In the genomic region with DNA sequence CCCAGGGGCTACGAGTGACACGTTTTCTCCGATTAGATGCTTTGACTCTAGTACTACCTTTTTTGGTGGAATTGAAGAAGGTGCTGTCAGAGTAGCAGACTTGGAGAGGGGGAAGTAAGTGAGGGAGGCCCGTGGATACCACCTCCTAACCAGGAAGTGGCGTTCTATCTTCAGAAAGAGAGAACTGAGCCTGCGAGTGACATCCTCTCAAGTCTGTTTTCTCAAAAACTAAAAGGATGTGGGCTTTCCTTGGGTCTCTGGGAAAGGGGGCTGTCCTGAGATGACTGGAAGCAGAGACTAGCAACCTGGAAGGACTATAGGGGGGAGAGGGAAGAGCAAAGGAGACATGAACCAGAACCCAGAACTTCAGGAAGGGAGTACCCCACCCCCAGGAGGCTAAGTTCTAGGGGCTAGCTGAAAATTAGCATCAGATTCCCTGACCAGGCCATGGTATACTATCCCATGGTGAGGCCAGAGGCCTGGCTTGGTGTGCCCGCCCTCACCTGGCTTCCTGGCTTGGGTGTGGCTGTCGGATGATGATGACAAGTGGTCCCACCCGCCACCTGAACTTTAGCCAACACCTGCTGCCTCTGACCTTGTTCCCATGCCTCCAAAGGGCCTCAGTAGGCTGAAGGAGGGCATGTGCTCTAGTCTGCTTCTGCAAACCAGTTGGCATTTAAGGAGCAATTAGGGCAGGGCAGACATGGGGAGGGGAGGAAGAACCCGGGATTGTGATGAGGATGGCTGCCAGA, we compare ENCODE assay signal across 11 cellular contexts. TPM values are rescaled to one million over a fixed set of nuclear protein-coding genes. Genes with fewer than 3 reads are reported as not detected.
DNase-seq lines count a peak whose midpoint lies in the region; ATAC-seq lines count a peak whose summit lies in the region.
"Had no signal": no experiment of that assay in that cellular context is flagged by ENCODE, and none has a peak within 500 bp of the region (broad histone marks: within the 10 kb centered on the region; RNA-seq: fewer than 3 reads in every experiment).

No MANE protein-coding gene starts in this region.

- intact Hi-C loops in right cardiac atrium (cut with DNase I), result no loop called here
- intact Hi-C loops in Right ventricle myocardium superior (cut with DNase I), result no loop called here
- intact Hi-C loops in activated T-helper 2 cell treated with anti-CD3 and anti-CD28 coated beads, Interferon-gamma antibody, Interleukin-2, Interleukin-4, amounts not matched to agents 10 μg/mL and 5 μg/mL and 100 μg/mL, durations not matched to agents 14 hours and 24 hours and 36 hours (cut with micrococcal nuclease), result loop anchor here (2.0 kb wide), 1 partner anchor 349 kb away; no protein-coding TSS in a partner anchor

- peaks cover 40% of the 10 kb centered on the region for H3K4me1 ChIP-seq in right cardiac atrium (ENCODE audit: control insufficient read depth, insufficient read depth, low read length)
- H3K4me1 ChIP-seq in muscle layer of duodenum (ENCODE audit: control insufficient read depth in 1 of 2, insufficient read depth in 2 of 2, low read length in 2 of 2), result peaks cover 39 to 76% of the 10 kb centered on the region in 2 donors

- no peak for ATAC-seq in right cardiac atrium
- ATAC-seq in Right ventricle myocardium superior (ENCODE audit: poor library complexity), result no peak
- no peak for ATAC-seq in GM18519 (IDR thresholded peaks at IDR 0.05; ENCODE audit: low FRiP score, unreplicated experiment)

- H3K27ac Mint-ChIP-seq in activated T-helper 2 cell treated with anti-CD3 and anti-CD28 coated beads, Interferon-gamma antibody, Interleukin-2, Interleukin-4, amounts not matched to agents 10 μg/mL and 5 μg/mL and 100 μg/mL, durations not matched to agents 14 hours and 24 hours and 36 hours, result peak overlapping the region; percentile 94
- H3K27ac Mint-ChIP-seq: dendritic cell treated with granulocyte-macrophage colony-stimulating factor and Interleukin-4, amounts not matched to agents 40 ng/mL and 50 ng/mL, for 4 days had no signal

- H3K4me3 Mint-ChIP-seq in activated T-helper 2 cell treated with anti-CD3 and anti-CD28 coated beads, Interferon-gamma antibody, Interleukin-2, Interleukin-4, amounts not matched to agents 10 μg/mL and 5 μg/mL and 100 μg/mL, durations not matched to agents 14 hours and 24 hours and 36 hours (ENCODE audit: low read depth), result peak overlapping the region; percentile 41
- H3K4me3 Mint-ChIP-seq: dendritic cell treated with granulocyte-macrophage colony-stimulating factor and Interleukin-4, amounts not matched to agents 40 ng/mL and 50 ng/mL, for 4 days had no signal

- no peaks in the 10 kb centered on the region for H3K9me3 ChIP-seq in right cardiac atrium (ENCODE audit: control insufficient read depth, low read length)
- no peaks in the 10 kb centered on the region for H3K9me3 ChIP-seq in muscle layer of duodenum (ENCODE audit: control insufficient read depth in 1 of 2, low read length in 2 of 2)

- 77% methylated on average over 10 of the region's 10 CpGs for WGBS in right cardiac atrium

- no peaks in the 10 kb centered on the region for H3K27me3 Mint-ChIP-seq in activated T-helper 2 cell treated with anti-CD3 and anti-CD28 coated beads, Interferon-gamma antibody, Interleukin-2, Interleukin-4, amounts not matched to agents 10 μg/mL and 5 μg/mL and 100 μg/mL, durations not matched to agents 14 hours and 24 hours and 36 hours (ENCODE audit: low read depth)
- H3K27me3 Mint-ChIP-seq: dendritic cell treated with granulocyte-macrophage colony-stimulating factor and Interleukin-4, amounts not matched to agents 40 ng/mL and 50 ng/mL, for 4 days had no signal

- no peaks in the 10 kb centered on the region for H3K27me3 ChIP-seq in right cardiac atrium (ENCODE audit: control insufficient read depth, insufficient read depth)
- no peaks in the 10 kb centered on the region for H3K27me3 ChIP-seq in muscle layer of duodenum (ENCODE audit: low read depth, low read length)

- H3K4me3 ChIP-seq in right cardiac atrium (ENCODE audit: low read length) (no peak overlapping the region), muscle layer of duodenum (ENCODE audit: low read depth in 1 of 2, low read length in 2 of 2) (no peak overlapping the region)

- H3K27ac ChIP-seq in right cardiac atrium (ENCODE audit: low read length) (peak overlapping the region; percentile 21), muscle layer of duodenum (ENCODE audit: low read length) (peak overlapping the region; percentile 69)
- H3K27ac ChIP-seq: WERI-Rb-1 had no signal

- peaks cover 52% of the 10 kb centered on the region for H3K4me1 Mint-ChIP-seq in activated T-helper 2 cell treated with anti-CD3 and anti-CD28 coated beads, Interferon-gamma antibody, Interleukin-2, Interleukin-4, amounts not matched to agents 10 μg/mL and 5 μg/mL and 100 μg/mL, durations not matched to agents 14 hours and 24 hours and 36 hours (ENCODE audit: low read depth)

- no peak for DNase-seq in right cardiac atrium
- DNase-seq in Right ventricle myocardium superior, result no peak
- DNase-seq in activated T-helper 2 cell treated with anti-CD3 and anti-CD28 coated beads, Interferon-gamma antibody, Interleukin-2, Interleukin-4, amounts not matched to agents 10 μg/mL and 5 μg/mL and 100 μg/mL, durations not matched to agents 14 hours and 24 hours and 36 hours (ENCODE audit: low spot score), result no peak
- DNase-seq in DMS79 treated with DMSO at 0.1 percent for 48 hours (lab: John Stamatoyannopoulos, UW), result no peak
- no peak for DNase-seq in NCI-H446 treated with DMSO at 0.1 percent for 48 hours (lab: John Stamatoyannopoulos, UW)
- DNase-seq in activated CD8-positive, alpha-beta memory T cell treated with anti-CD3 and anti-CD28 coated beads for 24 hours, result no peak
- DNase-seq: islet precursor cell, WERI-Rb-1 had no signal

- H3K36me3 ChIP-seq in muscle layer of duodenum (ENCODE audit: control insufficient read depth in 1 of 2, insufficient read depth in 2 of 2, low read length in 2 of 2), result peaks cover 2 to 10% of the 10 kb centered on the region in 2 donors
- H3K36me3 ChIP-seq: WERI-Rb-1 had no signal

- H3K9me3 Mint-ChIP-seq in activated T-helper 2 cell treated with anti-CD3 and anti-CD28 coated beads, Interferon-gamma antibody, Interleukin-2, Interleukin-4, amounts not matched to agents 10 μg/mL and 5 μg/mL and 100 μg/mL, durations not matched to agents 14 hours and 24 hours and 36 hours, result no peaks in the 10 kb centered on the region
- H3K9me3 Mint-ChIP-seq: dendritic cell treated with granulocyte-macrophage colony-stimulating factor and Interleukin-4, amounts not matched to agents 40 ng/mL and 50 ng/mL, for 4 days had no signal

- H3K36me3 Mint-ChIP-seq in activated T-helper 2 cell treated with anti-CD3 and anti-CD28 coated beads, Interferon-gamma antibody, Interleukin-2, Interleukin-4, amounts not matched to agents 10 μg/mL and 5 μg/mL and 100 μg/mL, durations not matched to agents 14 hours and 24 hours and 36 hours (ENCODE audit: low read depth), result peaks cover 30% of the 10 kb centered on the region

RNA-seq across cellular contexts. Expression of gene ATP2B4, which starts 49.1 kb away (rescaled TPM):
- total RNA-seq in right cardiac atrium (100 to 1,000 TPM in 3 of 4 donors, 10 to 100 TPM in 1; 97.0 to 132 (median 112) TPM), Right ventricle myocardium superior (62.9 TPM)
- polyA plus RNA-seq in right cardiac atrium, result 65.7 TPM
- 50.3 and 50.8 TPM in 2 replicates for total RNA-seq in activated T-helper 2 cell treated with anti-CD3 and anti-CD28 coated beads, Interferon-gamma antibody, Interleukin-2, Interleukin-4, amounts not matched to agents 10 μg/mL and 5 μg/mL and 100 μg/mL, durations not matched to agents 14 hours and 24 hours and 36 hours
